Comparison of ENCODE assay signal across 8 cellular contexts in the genomic region with DNA sequence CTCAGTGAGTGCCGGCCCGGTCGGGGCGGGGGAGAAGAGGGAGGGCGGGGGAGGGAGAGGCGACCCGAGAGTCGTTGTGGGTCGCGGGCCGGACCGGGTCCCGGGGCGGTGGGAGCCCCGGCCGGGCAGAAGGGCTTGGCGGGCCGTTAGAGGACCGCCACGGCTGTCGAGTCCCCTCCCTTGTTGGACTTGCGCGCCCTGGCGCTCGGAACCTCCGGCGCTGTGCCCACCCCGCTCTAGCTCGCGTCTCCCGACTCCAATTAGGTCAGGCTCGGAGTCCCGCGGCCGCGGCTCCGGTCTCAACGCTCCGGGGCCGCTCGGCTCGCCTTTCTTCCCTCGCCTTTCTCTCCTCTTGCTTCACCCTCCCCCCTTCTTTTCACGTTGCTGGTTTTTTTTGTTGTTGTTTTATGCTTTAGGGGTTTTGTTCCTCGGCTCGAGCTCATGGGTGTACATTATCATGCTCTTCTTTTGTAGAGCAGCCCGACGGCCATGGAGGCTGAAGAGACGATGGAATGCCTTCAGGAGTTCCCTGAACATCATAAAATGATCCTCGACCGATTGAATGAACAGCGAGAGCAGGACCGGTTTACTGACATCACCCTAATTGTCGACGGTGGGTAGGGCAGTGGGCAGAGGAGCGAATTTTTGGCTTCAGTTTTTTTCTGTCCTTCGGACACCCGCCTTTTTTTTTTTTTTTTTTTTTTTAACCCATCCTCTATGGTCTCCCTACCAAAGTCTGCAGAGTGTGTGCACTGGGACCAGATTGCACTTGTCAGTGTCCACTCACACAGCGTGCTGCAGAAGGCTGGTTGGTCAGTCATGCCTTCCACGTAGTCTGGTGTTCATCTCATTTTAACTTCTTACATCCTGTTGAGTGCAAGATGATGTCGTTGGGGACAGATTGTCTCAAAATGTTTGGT. TPM values are rescaled to one million over a fixed set of nuclear protein-coding genes. Genes with fewer than 3 reads are reported as not detected.
A peak's percentile ranks its signal among the peaks of the same experiment; 100 is the strongest.
DNase-seq lines count a peak whose midpoint lies in the region; ATAC-seq lines count a peak whose summit lies in the region.

No MANE protein-coding gene starts in this region.

- peaks cover 45% of the 10 kb centered on the region for H3K4me1 Mint-ChIP-seq in activated T-cell treated with anti-CD3 and anti-CD28 coated beads, Interleukin-2, amount 50 U/mL, for 4 hours (ENCODE audit: low read depth)
- H3K4me1 Mint-ChIP-seq in IgD-negative memory B cell = peaks cover 21 to 31% (median 22%) of the 10 kb centered on the region in 3 donors

- H3K27me3 Mint-ChIP-seq in activated T-cell treated with anti-CD3 and anti-CD28 coated beads, Interleukin-2, amount 50 U/mL, for 4 hours (ENCODE audit: low read depth) = no peaks in the 10 kb centered on the region
- H3K27me3 Mint-ChIP-seq in IgD-negative memory B cell = no peaks in the 10 kb centered on the region

- peak overlapping the region; percentile 79 for H3K27ac ChIP-seq in SK-N-MC
- peak overlapping the region; percentile 96 to 98 for H3K27ac ChIP-seq in mucosa of rectum (ENCODE audit: low read depth in 2 of 2, low read length in 2 of 2)

- DNase-seq in activated T-cell treated with anti-CD3 and anti-CD28 coated beads, Interleukin-2, amount 50 U/mL, for 4 hours = no peak
- DNase-seq in activated T-cell treated with anti-CD3 and anti-CD28 coated beads, Interleukin-2, amount 50 U/mL, for 48 hours = no peak
- DNase-seq in SK-N-MC (ENCODE audit: low read depth, low spot score) (no peak), epidermal melanocyte (ENCODE audit: insufficient read length, low spot score) (peak; percentile 17), activated gamma-delta T cell (lab: John Stamatoyannopoulos, UW) (no peak)

- no peaks in the 10 kb centered on the region for H3K9me3 Mint-ChIP-seq in activated T-cell treated with anti-CD3 and anti-CD28 coated beads, Interleukin-2, amount 50 U/mL, for 4 hours
- no peaks in the 10 kb centered on the region for H3K9me3 Mint-ChIP-seq in IgD-negative memory B cell

- H3K36me3 Mint-ChIP-seq in activated T-cell treated with anti-CD3 and anti-CD28 coated beads, Interleukin-2, amount 50 U/mL, for 4 hours (ENCODE audit: insufficient read depth) = peaks cover 30% of the 10 kb centered on the region
- peaks cover 6% of the 10 kb centered on the region for H3K36me3 Mint-ChIP-seq in IgD-negative memory B cell

- H3K9ac ChIP-seq in SK-N-MC (ENCODE audit: insufficient read length) (peak overlapping the region; percentile 98), mucosa of rectum (ENCODE audit: low read depth in 1 of 2, low read length in 2 of 2) (peak overlapping the region; percentile 91 to 98)

- H3K27ac Mint-ChIP-seq in IgD-negative memory B cell = peak overlapping the region; percentile 87 to 98 (median 92)

- H3K4me3 ChIP-seq in SK-N-MC (peak overlapping the region; percentile 93), mucosa of rectum (ENCODE audit: low read length in 2 of 2) (peak overlapping the region; percentile 88 to 95)

- peak; percentile 48 to 52 for ATAC-seq in activated T-cell treated with anti-CD3 and anti-CD28 coated beads, Interleukin-2, amount 50 U/mL, for 4 hours
- peak; percentile 31 for ATAC-seq in GM21786 (IDR thresholded peaks at IDR 0.05; ENCODE audit: unreplicated experiment)

- no peaks in the 10 kb centered on the region for H3K27me3 ChIP-seq in mucosa of rectum (ENCODE audit: control insufficient read depth in 2 of 2, insufficient read depth in 2 of 2, low read length in 2 of 2)

- H3K4me3 Mint-ChIP-seq in activated T-cell treated with anti-CD3 and anti-CD28 coated beads, Interleukin-2, amount 50 U/mL, for 4 hours = peak overlapping the region; percentile 98
- H3K4me3 Mint-ChIP-seq in IgD-negative memory B cell = peak overlapping the region; percentile 89 to 99 (median 94)

- H3K4me1 ChIP-seq in mucosa of rectum (ENCODE audit: control insufficient read depth in 2 of 2, insufficient read depth in 2 of 2, low read length in 2 of 2) = peaks cover 15 to 22% of the 10 kb centered on the region in 2 donors

- no peaks in the 10 kb centered on the region for H3K9me3 ChIP-seq in SK-N-MC (ENCODE audit: low read depth, low read length)
- no peaks in the 10 kb centered on the region for H3K9me3 ChIP-seq in mucosa of rectum (ENCODE audit: control insufficient read depth in 2 of 2, low read length in 2 of 2)

- H3K36me3 ChIP-seq in SK-N-MC (ENCODE audit: insufficient read depth, low read length) = peaks cover 39% of the 10 kb centered on the region
- H3K36me3 ChIP-seq in mucosa of rectum (ENCODE audit: control insufficient read depth in 2 of 2, insufficient read depth in 2 of 2, low read length in 2 of 2) = peaks cover 17 to 20% of the 10 kb centered on the region in 2 donors

RNA-seq across cellular contexts. Expression of a gene that starts 1.1 kb away (rescaled TPM):
- 10 to 100 TPM; 32.4 to 35.9 (median 33.6) TPM for total RNA-seq in activated T-cell treated with anti-CD3 and anti-CD28 coated beads, Interleukin-2, amount 50 U/mL, for 4 hours
- polyA plus RNA-seq in IgD-negative memory B cell = 44.1 TPM
